In genomic region chr1:20187813-20188454, GRCh38 we compare ENCODE assay signal across 20 cellular contexts. TPM values are rescaled to one million over a fixed set of nuclear protein-coding genes. Genes with fewer than 3 reads are reported as not detected.
DNase-seq lines count a peak whose midpoint lies in the region; ATAC-seq, FAIRE-seq and TF ChIP-seq lines count a peak whose summit lies in the region.
"Had no signal": no experiment of that assay in that cellular context is flagged by ENCODE, and none has a peak within 500 bp of the region (broad histone marks: within the 10 kb centered on the region; RNA-seq: fewer than 3 reads in every experiment).

No MANE protein-coding gene starts in this region.

- BruUV-seq in endothelial cell of umbilical vein (replicated peaks; lab: Mats Ljungman, UMichigan), result no TSS peak

- H3K27ac ChIP-seq in endothelial cell of umbilical vein (ENCODE audit: insufficient read depth, low read depth, low read length), result no peak overlapping the region
- H3K27ac ChIP-seq: cardiac muscle cell had no signal

- TF ChIP-seq CTCF in endothelial cell of umbilical vein (IDR thresholded peaks at IDR 0.05; ENCODE audit: extremely low read depth in 1 of 2, insufficient read depth in 1 of 2, low read depth in 1 of 2, low read length in 2 of 2), result no peak
- TF ChIP-seq CTCF in chondrocyte (IDR thresholded peaks at IDR 0.05), result no peak

- FAIRE-seq in endothelial cell of umbilical vein (lab: Jason Lieb, UNC), result peak; percentile 18

- no peak for DNase-seq in activated T-cell treated with anti-CD3 and anti-CD28 coated beads, Interleukin-2, amount 50 U/mL, for 72 hours
- no peak for DNase-seq in activated T-cell treated with anti-CD3 and anti-CD28 coated beads, Interleukin-2, amount 50 U/mL, for 1 hour
- no peak for DNase-seq in T-helper 17 cell
- DNase-seq in endothelial cell of umbilical vein (ENCODE audit: low read depth, low spot score), result no peak
- no peak for DNase-seq in stimulated activated effector memory CD8-positive, alpha-beta T cell treated with anti-CD3 and anti-CD28 coated beads, Interleukin-12 subunit alpha, Interleukin-12 subunit beta, amount 100 ng/mL, for 72 hours (ENCODE audit: low spot score in 2 of 2)
- no peak for DNase-seq in chondrocyte (ENCODE audit: low spot score)
- no peak for DNase-seq in mesenteric fat pad (ENCODE audit: low spot score)
- no peak for DNase-seq in T-helper 9 cell
- DNase-seq: Caco-2, heart left ventricle, naive B cell, NCI-H187, NCI-H524 treated with DMSO at 0.1 percent for 48 hours, Peyer's patch, SW 1271 had no signal

- no peaks in the 10 kb centered on the region for H3K36me3 Mint-ChIP-seq in activated T-cell treated with anti-CD3 and anti-CD28 coated beads, Interleukin-2, amount 50 U/mL, for 72 hours (ENCODE audit: insufficient read depth in 2 of 2)
- H3K36me3 Mint-ChIP-seq in T-helper 17 cell (ENCODE audit: low read depth) (peaks cover 4% of the 10 kb centered on the region), chondrocyte (ENCODE audit: low read depth) (no peaks in the 10 kb centered on the region)
- H3K36me3 Mint-ChIP-seq in stimulated activated effector memory CD8-positive, alpha-beta T cell treated with anti-CD3 and anti-CD28 coated beads, Interleukin-12 subunit alpha, Interleukin-12 subunit beta, amount 100 ng/mL, for 72 hours, result peaks cover 9% of the 10 kb centered on the region

- H3K27ac Mint-ChIP-seq in activated T-cell treated with anti-CD3 and anti-CD28 coated beads, Interleukin-2, amount 50 U/mL, for 72 hours, result no peak overlapping the region
- H3K27ac Mint-ChIP-seq in T-helper 17 cell, result no peak overlapping the region
- no peak overlapping the region for H3K27ac Mint-ChIP-seq in stimulated activated effector memory CD8-positive, alpha-beta T cell treated with anti-CD3 and anti-CD28 coated beads, Interleukin-12 subunit alpha, Interleukin-12 subunit beta, amount 100 ng/mL, for 72 hours
- no peak overlapping the region for H3K27ac Mint-ChIP-seq in chondrocyte (ENCODE audit: unreplicated experiment)
- H3K27ac Mint-ChIP-seq: activated CD4-positive, alpha-beta T cell treated with anti-CD3 and anti-CD28 coated beads, Interleukin-2, amount 10 ng/mL, durations not matched to agents 7 days and 5 days had no signal

- POLR2A ChIA-PET in endothelial cell of umbilical vein (lab: Charles Lee), result no interaction called here

- dilution Hi-C loops in endothelial cell of umbilical vein (cut with MboI; ENCODE audit: extremely low pct_ligation_motif_present, low sequenced_read_pairs), result no loop called here

- H2AFZ ChIP-seq in endothelial cell of umbilical vein (ENCODE audit: low read depth, low read length), result no peak overlapping the region

- no peaks in the 10 kb centered on the region for H4K20me1 ChIP-seq in endothelial cell of umbilical vein (replicated peaks; ENCODE audit: control insufficient read depth, extremely low read depth, insufficient read depth, low read length)

- CTCF ChIA-PET in endothelial cell of umbilical vein (lab: Charles Lee), result interaction anchor here (1.2 to 2.5 kb wide), 4 partner anchors 8 to 307 kb away, joined by 3 to 7 read pairs (median 6); no protein-coding TSS in a partner anchor

- H3K79me2 ChIP-seq in endothelial cell of umbilical vein (ENCODE audit: control insufficient read depth, insufficient read depth, low read length), result no peaks in the 10 kb centered on the region

- intact Hi-C loops in endothelial cell of umbilical vein (cut with micrococcal nuclease), result no loop called here

- H3K9me3 ChIP-seq in T-helper 17 cell (ENCODE audit: control insufficient read depth, low read length, poor library complexity, severe bottlenecking) (no peaks in the 10 kb centered on the region), endothelial cell of umbilical vein (replicated peaks; ENCODE audit: control insufficient read depth, insufficient read depth, low read length) (no peaks in the 10 kb centered on the region)
- H3K9me3 ChIP-seq: Caco-2, heart left ventricle, Peyer's patch had no signal

- no peaks in the 10 kb centered on the region for H3K36me3 ChIP-seq in endothelial cell of umbilical vein (ENCODE audit: control insufficient read depth in 2 of 2, extremely low read depth in 1 of 2, insufficient read depth in 2 of 2, low read length in 2 of 2)
- H3K36me3 ChIP-seq: cardiac muscle cell, heart left ventricle, Peyer's patch had no signal

- peaks cover 14 to 22% of the 10 kb centered on the region in 2 experiments for H3K27me3 ChIP-seq in endothelial cell of umbilical vein (ENCODE audit: control insufficient read depth in 2 of 2, insufficient read depth in 2 of 2, low read length in 2 of 2)
- H3K27me3 ChIP-seq: cardiac muscle cell, Peyer's patch had no signal

- peaks cover 4% of the 10 kb centered on the region for H3K4me1 ChIP-seq in endothelial cell of umbilical vein (ENCODE audit: control insufficient read depth, extremely low read depth, insufficient read depth, low read length)
- H3K4me1 ChIP-seq: Caco-2 had no signal

- peak overlapping the region; percentile 80 to 82 for H3K4me3 Mint-ChIP-seq in activated T-cell treated with anti-CD3 and anti-CD28 coated beads, Interleukin-2, amount 50 U/mL, for 72 hours
- H3K4me3 Mint-ChIP-seq in T-helper 17 cell, result peak overlapping the region; percentile 86
- H3K4me3 Mint-ChIP-seq in stimulated activated effector memory CD8-positive, alpha-beta T cell treated with anti-CD3 and anti-CD28 coated beads, Interleukin-12 subunit alpha, Interleukin-12 subunit beta, amount 100 ng/mL, for 72 hours, result peak overlapping the region; percentile 63
- no peak overlapping the region for H3K4me3 Mint-ChIP-seq in chondrocyte (ENCODE audit: unreplicated experiment)

- H3K27me3 Mint-ChIP-seq in activated T-cell treated with anti-CD3 and anti-CD28 coated beads, Interleukin-2, amount 50 U/mL, for 72 hours (ENCODE audit: low read depth), result peaks cover 47% of the 10 kb centered on the region
- H3K27me3 Mint-ChIP-seq in T-helper 17 cell, result no peaks in the 10 kb centered on the region
- peaks cover 81% of the 10 kb centered on the region for H3K27me3 Mint-ChIP-seq in chondrocyte (ENCODE audit: low read depth)

- no peak overlapping the region for H3K9ac ChIP-seq in endothelial cell of umbilical vein (replicated peaks; ENCODE audit: extremely low read depth, insufficient read depth, low read length)

- no peak for TF ChIP-seq POLR2A in endothelial cell of umbilical vein (IDR thresholded peaks at IDR 0.05; ENCODE audit: low read depth, low read length)

- no peak overlapping the region for H3K4me2 ChIP-seq in endothelial cell of umbilical vein (ENCODE audit: insufficient read depth, low read length)

- peaks cover 56% of the 10 kb centered on the region for H3K4me1 Mint-ChIP-seq in activated T-cell treated with anti-CD3 and anti-CD28 coated beads, Interleukin-2, amount 50 U/mL, for 72 hours (ENCODE audit: low read depth)
- H3K4me1 Mint-ChIP-seq in T-helper 17 cell (peaks cover 52% of the 10 kb centered on the region), chondrocyte (ENCODE audit: low read depth) (peaks cover 8% of the 10 kb centered on the region)
- peaks cover 47% of the 10 kb centered on the region for H3K4me1 Mint-ChIP-seq in stimulated activated effector memory CD8-positive, alpha-beta T cell treated with anti-CD3 and anti-CD28 coated beads, Interleukin-12 subunit alpha, Interleukin-12 subunit beta, amount 100 ng/mL, for 72 hours

- no peak for ATAC-seq in activated T-cell treated with anti-CD3 and anti-CD28 coated beads, Interleukin-2, amount 50 U/mL, for 72 hours (replicated peaks in 1 of 2)
- ATAC-seq in T-helper 17 cell, result no peak
- ATAC-seq in stimulated activated effector memory CD8-positive, alpha-beta T cell treated with anti-CD3 and anti-CD28 coated beads, Interleukin-12 subunit alpha, Interleukin-12 subunit beta, amount 100 ng/mL, for 72 hours, result no peak
- ATAC-seq: heart left ventricle, sciatic nerve had no signal

- no peaks in the 10 kb centered on the region for H3K9me3 Mint-ChIP-seq in activated T-cell treated with anti-CD3 and anti-CD28 coated beads, Interleukin-2, amount 50 U/mL, for 72 hours
- H3K9me3 Mint-ChIP-seq in stimulated activated effector memory CD8-positive, alpha-beta T cell treated with anti-CD3 and anti-CD28 coated beads, Interleukin-12 subunit alpha, Interleukin-12 subunit beta, amount 100 ng/mL, for 72 hours, result no peaks in the 10 kb centered on the region
- H3K9me3 Mint-ChIP-seq in chondrocyte (ENCODE audit: low read depth), result no peaks in the 10 kb centered on the region
- H3K9me3 Mint-ChIP-seq: activated CD4-positive, alpha-beta T cell treated with anti-CD3 and anti-CD28 coated beads, Interleukin-2, amount 10 ng/mL, durations not matched to agents 7 days and 5 days had no signal

- H3K9me1 ChIP-seq in endothelial cell of umbilical vein (replicated peaks; ENCODE audit: control insufficient read depth, extremely low read depth, insufficient read depth, low read length), result no peaks in the 10 kb centered on the region

- H3K4me3 ChIP-seq in endothelial cell of umbilical vein (replicated peaks in 1 of 3; ENCODE audit: insufficient read depth in 1 of 3, low read depth in 1 of 3, low read length in 3 of 3), result no peak overlapping the region
- H3K4me3 ChIP-seq: cardiac muscle cell, heart left ventricle had no signal

RNA-seq across cellular contexts. Expression of gene PLA2G2C, which starts 1.6 kb away (rescaled TPM):
- 1 to 10 TPM; 3.1 to 3.3 TPM for total RNA-seq in activated T-cell treated with anti-CD3 and anti-CD28 coated beads, Interleukin-2, amount 50 U/mL, for 72 hours
- total RNA-seq in T-helper 17 cell (under 1 TPM in 1 of 2 donors, not detected in 1; 0.25 TPM), endothelial cell of umbilical vein (not detected in 2 replicates), chondrocyte (not detected in 3 replicates), mesenteric fat pad (0.74 TPM)
- polyA plus RNA-seq in endothelial cell of umbilical vein, result not detected in 2 replicates
- not detected in 2 replicates for polyA plus RNA-seq in endothelial cell of umbilical vein (2011; cell fraction: cytosol; rRNA removed)
- not detected in 2 replicates for polyA plus RNA-seq in endothelial cell of umbilical vein (2011; cell fraction: nucleus; rRNA removed)
- polyA plus RNA-seq in endothelial cell of umbilical vein (2012), result not detected in 2 replicates
- polyA minus RNA-seq in endothelial cell of umbilical vein, result not detected in 2 replicates
- not detected for polyA minus RNA-seq in endothelial cell of umbilical vein (2011; cell fraction: cytosol; rRNA and poly(A)+ RNA removed)
- polyA minus RNA-seq in endothelial cell of umbilical vein (2011; cell fraction: nucleus; rRNA and poly(A)+ RNA removed), result not detected in 2 replicates
- total RNA-seq: activated CD4-positive, alpha-beta T cell treated with anti-CD3 and anti-CD28 coated beads, Interleukin-2, amount 10 ng/mL, durations not matched to agents 7 days and 5 days; Caco-2; cardiac muscle cell; H4; left cardiac atrium had no signal
- polyA plus RNA-seq: cardiac muscle cell, heart left ventricle had no signal

RNA-seq across cellular contexts. Expression of gene UBXN10, which starts 2.0 kb away (rescaled TPM):
- under 1 TPM; 0.91 to 0.93 TPM for total RNA-seq in activated T-cell treated with anti-CD3 and anti-CD28 coated beads, Interleukin-2, amount 50 U/mL, for 72 hours
- 1 to 10 TPM in 1 of 2 donors, under 1 TPM in 1; 0.81 to 1.0 TPM for total RNA-seq in T-helper 17 cell
- not detected in 2 replicates for total RNA-seq in endothelial cell of umbilical vein
- not detected in 2 replicates for polyA plus RNA-seq in endothelial cell of umbilical vein
- not detected in 2 replicates for polyA plus RNA-seq in endothelial cell of umbilical vein (2011; cell fraction: cytosol; rRNA removed)
- not detected in 2 replicates for polyA plus RNA-seq in endothelial cell of umbilical vein (2011; cell fraction: nucleus; rRNA removed)
- not detected in 2 replicates for polyA plus RNA-seq in endothelial cell of umbilical vein (2012)
- 0.05 and 0.06 TPM in 2 replicates for polyA minus RNA-seq in endothelial cell of umbilical vein
- not detected for polyA minus RNA-seq in endothelial cell of umbilical vein (2011; cell fraction: cytosol; rRNA and poly(A)+ RNA removed)
- polyA minus RNA-seq in endothelial cell of umbilical vein (2011; cell fraction: nucleus; rRNA and poly(A)+ RNA removed), result not detected in 2 replicates
- total RNA-seq in chondrocyte, result not detected in 3 replicates
- total RNA-seq in mesenteric fat pad, result 0.29 TPM
- total RNA-seq: H4 had no signal

RNA-seq across cellular contexts. Expression of gene PLA2G2F, which starts 48.8 kb away (rescaled TPM):
- not detected for total RNA-seq in activated T-cell treated with anti-CD3 and anti-CD28 coated beads, Interleukin-2, amount 50 U/mL, for 72 hours
- total RNA-seq in T-helper 17 cell (not detected), endothelial cell of umbilical vein (not detected in 2 replicates), chondrocyte (not detected in 3 replicates), mesenteric fat pad (not detected)
- not detected in 2 replicates for polyA plus RNA-seq in endothelial cell of umbilical vein
- not detected in 2 replicates for polyA plus RNA-seq in endothelial cell of umbilical vein (2011; cell fraction: cytosol; rRNA removed)
- polyA plus RNA-seq in endothelial cell of umbilical vein (2011; cell fraction: nucleus; rRNA removed), result not detected in 2 replicates
- polyA plus RNA-seq in endothelial cell of umbilical vein (2012), result not detected in 2 replicates
- not detected in 2 replicates for polyA minus RNA-seq in endothelial cell of umbilical vein
- polyA minus RNA-seq in endothelial cell of umbilical vein (2011; cell fraction: cytosol; rRNA and poly(A)+ RNA removed), result not detected
- not detected in 2 replicates for polyA minus RNA-seq in endothelial cell of umbilical vein (2011; cell fraction: nucleus; rRNA and poly(A)+ RNA removed)
- total RNA-seq: activated CD4-positive, alpha-beta T cell treated with anti-CD3 and anti-CD28 coated beads, Interleukin-2, amount 10 ng/mL, durations not matched to agents 7 days and 5 days; Caco-2; cardiac muscle cell; H4; heart left ventricle; left cardiac atrium; sciatic nerve had no signal
- polyA plus RNA-seq: cardiac muscle cell, heart left ventricle had no signal
